ENCODE assay signal across 1 cellular context in genomic region chr6:3001773-3002293, GRCh38.
TF ChIP-seq lines count a peak whose summit lies in the region.

No MANE protein-coding gene starts in this region.

TF ChIP-seq in K562, 482 proteins besides CTCF, POLR2A, EP300 and RAD21 (continued from another document and continues in another):
- TF ChIP-seq RFX7 (CRISPR knock-in tag; IDR thresholded peaks at IDR 0.05) (no peak), KDM5B (IDR thresholded peaks at IDR 0.05; ENCODE audit: insufficient replicate concordance, low read depth, low read length) (peak; percentile 33), POLR2AphosphoS5 (IDR thresholded peaks at IDR 0.05; ENCODE audit: control insufficient read depth, insufficient read depth, low read depth, low read length) (no peak), ZNF589 (CRISPR knock-in tag; IDR thresholded peaks at IDR 0.05; ENCODE audit: low read depth) (no peak), ZNF511 (CRISPR knock-in tag; IDR thresholded peaks at IDR 0.05) (no peak), ZNF311 (CRISPR knock-in tag; IDR thresholded peaks at IDR 0.05) (no peak), ZNF609 (CRISPR knock-in tag; IDR thresholded peaks at IDR 0.05; ENCODE audit: borderline replicate concordance) (peak; percentile 47; the same call in 1 of the 2 replicates), ZNF655 (CRISPR knock-in tag; IDR thresholded peaks at IDR 0.05) (no peak), ZFP91 (CRISPR knock-in tag; IDR thresholded peaks at IDR 0.05) (no peak), TFAM (CRISPR knock-in tag; conservative IDR thresholded peaks at IDR 0.05) (no peak), CHD7 (IDR thresholded peaks at IDR 0.05; ENCODE audit: low read depth, low read length) (no peak), CEBPZ (IDR thresholded peaks at IDR 0.05; ENCODE audit: borderline replicate concordance, low read depth, low read length) (no peak), HMBOX1 (IDR thresholded peaks at IDR 0.05) (peak; percentile 57), CTBP1 (IDR thresholded peaks at IDR 0.05; ENCODE audit: borderline replicate concordance) (peak; percentile 91), DMBX1 (CRISPR knock-in tag; IDR thresholded peaks at IDR 0.05; ENCODE audit: borderline replicate concordance) (peak; percentile 66), ZNF184 (CRISPR knock-in tag; IDR thresholded peaks at IDR 0.05) (no peak), CC2D1A (IDR thresholded peaks at IDR 0.05) (no peak), HINFP (tag; conservative IDR thresholded peaks at IDR 0.05; ENCODE audit: low read depth) (peak; percentile 21; the same call in 1 of the 2 replicates), ZBTB8A (IDR thresholded peaks at IDR 0.05; ENCODE audit: partially characterized antibody) (no peak), MLX (CRISPR knock-in tag; conservative IDR thresholded peaks at IDR 0.05) (no peak), ZNF174 (CRISPR knock-in tag; IDR thresholded peaks at IDR 0.05) (no peak)
